Comparison of ENCODE assay signal across 13 cellular contexts in the genomic region with DNA sequence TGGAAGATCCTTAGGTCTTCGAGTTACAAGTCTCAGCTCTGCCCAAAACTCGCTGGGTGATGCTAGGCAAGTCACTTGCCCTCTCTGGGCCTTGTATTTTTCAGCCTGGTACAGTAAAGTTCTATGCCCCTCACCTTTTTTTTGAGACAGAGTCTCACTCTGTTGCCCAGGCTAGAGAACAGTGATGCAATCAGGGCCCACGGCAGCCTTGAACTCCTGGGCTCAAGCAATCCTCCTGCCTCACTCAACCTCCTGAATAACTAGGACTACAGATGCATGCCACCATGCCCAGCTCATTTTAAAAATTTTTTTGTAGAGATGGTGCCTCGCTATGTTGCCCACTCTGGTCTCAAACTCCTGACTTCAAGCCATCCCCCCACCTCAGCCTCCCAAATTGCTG. TPM values are rescaled to one million over a fixed set of nuclear protein-coding genes. Genes with fewer than 3 reads are reported as not detected.
"Had no signal": no experiment of that assay in that cellular context is flagged by ENCODE, and none has a peak within 500 bp of the region (broad histone marks: within the 10 kb centered on the region; RNA-seq: fewer than 3 reads in every experiment).

No MANE protein-coding gene starts in this region.

- DNase-seq: activated CD4-positive, alpha-beta memory T cell treated with anti-CD3 and anti-CD28 coated beads for 36 hours; activated CD4-positive, alpha-beta T cell treated with anti-CD3 and anti-CD28 coated beads for 36 hours; activated CD8-positive, alpha-beta memory T cell treated with anti-CD3 and anti-CD28 coated beads, Interleukin-2, amount 10 ng/mL, durations not matched to agents 7 days and 5 days; activated naive CD4-positive, alpha-beta T cell treated with anti-CD3 and anti-CD28 coated beads, Interleukin-2, amount 10 ng/mL, durations not matched to agents 7 days and 5 days; activated T-cell treated with anti-CD3 and anti-CD28 coated beads, Interleukin-2, amount 50 U/mL, for 1 hour; hypothalamus; left ventricle myocardium inferior; occipital lobe; stimulated activated CD4-positive, alpha-beta T cell treated with anti-CD3 and anti-CD28 coated beads, Interleukin-12 subunit alpha, Interleukin-12 subunit beta, amount 100 ng/mL, for 4 hours; T-helper 1 cell had no signal

- H3K36me3 ChIP-seq: cardiac muscle cell, left ventricle myocardium inferior had no signal

- H3K9me3 ChIP-seq: left ventricle myocardium inferior had no signal

- H3K4me3 ChIP-seq: cardiac muscle cell, left ventricle myocardium inferior, SK-N-MC had no signal

- H3K27ac ChIP-seq: cardiac muscle cell, left ventricle myocardium inferior, SK-N-MC had no signal

RNA-seq across cellular contexts. Expression of a gene that starts 3.8 kb away (rescaled TPM):
- total RNA-seq: activated CD4-positive, alpha-beta T cell treated with anti-CD3 and anti-CD28 coated beads for 36 hours; pulmonary artery endothelial cell had no signal
